In genomic region chr7:28575241-28575643, GRCh38 we compare ENCODE assay signal across 21 cellular contexts.
DNase-seq lines count a peak whose midpoint lies in the region; ATAC-seq, FAIRE-seq and TF ChIP-seq lines count a peak whose summit lies in the region.
"Had no signal": no experiment of that assay in that cellular context is flagged by ENCODE, and none has a peak within 500 bp of the region (broad histone marks: within the 10 kb centered on the region; RNA-seq: fewer than 3 reads in every experiment).

No MANE protein-coding gene starts in this region.

- POLR2A ChIA-PET in activated CD4-positive, alpha-beta T cell treated with anti-CD3 and anti-CD28 coated beads for 36 hours (lab: Charles Lee): no interaction called here

- peaks cover 15% of the 10 kb centered on the region for H3K27me3 Mint-ChIP-seq in activated CD4-positive, alpha-beta T cell treated with anti-CD3 and anti-CD28 coated beads for 36 hours

- H3K4me3 ChIP-seq in fibroblast of lung (replicated peaks in 1 of 4; ENCODE audit: control extremely low read depth in 1 of 4, insufficient read depth in 1 of 4, low read depth in 3 of 4, low read length in 4 of 4): no peak overlapping the region
- H3K4me3 ChIP-seq: dorsolateral prefrontal cortex, prostate gland, tibial nerve had no signal

- H3K27ac ChIP-seq in fibroblast of lung (ENCODE audit: insufficient read depth, low read length): no peak overlapping the region
- H3K27ac ChIP-seq: 22Rv1, dorsolateral prefrontal cortex, prostate gland, tibial nerve had no signal

- DNase-seq in NCI-H82 (lab: John Stamatoyannopoulos, UW) (peak; percentile 69), NCI-H82 treated with DMSO at 0.1 percent for 48 hours (lab: John Stamatoyannopoulos, UW; ENCODE audit: unreplicated experiment) (no peak), RCC 7860 (ENCODE audit: low spot score) (peak; percentile 97), fibroblast of lung (ENCODE audit: low read depth in 2 of 2) (peak; percentile 12 to 66)
- DNase-seq in activated CD4-positive, alpha-beta T cell treated with anti-CD3 and anti-CD28 coated beads for 1 hour: no peak
- no peak for DNase-seq in activated CD4-positive, alpha-beta T cell treated with anti-CD3 and anti-CD28 coated beads for 36 hours
- DNase-seq: activated CD4-positive, alpha-beta T cell treated with anti-CD3 and anti-CD28 coated beads, Interleukin-2, amount 50 U/mL, for 1 hour; activated naive CD4-positive, alpha-beta T cell treated with anti-CD3 and anti-CD28 coated beads for 36 hours; dorsolateral prefrontal cortex; islet precursor cell; NCI-H1105; NCI-H2171; NCI-H748 treated with DMSO at 0.1 percent for 48 hours had no signal

- no peak overlapping the region for H3K9ac ChIP-seq in fibroblast of lung (ENCODE audit: insufficient read depth, low read length)

- H4K20me1 ChIP-seq in fibroblast of lung (ENCODE audit: control insufficient read depth, extremely low read depth, insufficient read depth, low read length): no peaks in the 10 kb centered on the region

- intact Hi-C loops in activated CD4-positive, alpha-beta T cell treated with anti-CD3 and anti-CD28 coated beads for 36 hours (cut with DNase I, micrococcal nuclease): no loop called here

- H3K36me3 Mint-ChIP-seq in activated CD4-positive, alpha-beta T cell treated with anti-CD3 and anti-CD28 coated beads for 36 hours (ENCODE audit: low read depth): no peaks in the 10 kb centered on the region
- H3K36me3 Mint-ChIP-seq: IgD-negative memory B cell; stimulated activated memory B cell treated with anti-CD40 and anti-IgM and Interleukin-4, amounts not matched to agents 10 μg/mL and 1 μg/mL and 100 μg/mL, for 72 hours had no signal

- ATAC-seq in HG02885 (IDR thresholded peaks at IDR 0.05; ENCODE audit: poor library complexity, unreplicated experiment): no peak
- ATAC-seq in activated CD4-positive, alpha-beta T cell treated with anti-CD3 and anti-CD28 coated beads for 36 hours: no peak
- no peak for ATAC-seq in HG02973 (IDR thresholded peaks at IDR 0.05; ENCODE audit: unreplicated experiment)
- ATAC-seq: stimulated activated memory B cell treated with anti-CD40 and anti-IgM and Interleukin-4, amounts not matched to agents 10 μg/mL and 1 μg/mL and 100 μg/mL, for 72 hours had no signal

- no peaks in the 10 kb centered on the region for H3K9me3 Mint-ChIP-seq in activated CD4-positive, alpha-beta T cell treated with anti-CD3 and anti-CD28 coated beads for 36 hours (ENCODE audit: low read depth)
- H3K9me3 Mint-ChIP-seq: activated naive CD4-positive, alpha-beta T cell treated with anti-CD3 and anti-CD28 coated beads for 36 hours; IgD-negative memory B cell; neural crest cell; stimulated activated memory B cell treated with anti-CD40 and anti-IgM and Interleukin-4, amounts not matched to agents 10 μg/mL and 1 μg/mL and 100 μg/mL, for 72 hours had no signal

- no peak overlapping the region for H2AFZ ChIP-seq in fibroblast of lung (ENCODE audit: low read length)

- no peak overlapping the region for H3K4me3 Mint-ChIP-seq in activated CD4-positive, alpha-beta T cell treated with anti-CD3 and anti-CD28 coated beads for 36 hours
- H3K4me3 Mint-ChIP-seq: activated naive CD4-positive, alpha-beta T cell treated with anti-CD3 and anti-CD28 coated beads for 36 hours; IgD-negative memory B cell; neural crest cell; stimulated activated memory B cell treated with anti-CD40 and anti-IgM and Interleukin-4, amounts not matched to agents 10 μg/mL and 1 μg/mL and 100 μg/mL, for 72 hours had no signal

- no peak for TF ChIP-seq CTCF in fibroblast of lung (conservative IDR thresholded peaks at IDR 0.05 in 1 of 2, IDR thresholded peaks at IDR 0.05 in 1 of 2; ENCODE audit: low read depth in 1 of 2, low read length in 2 of 2)

- no peak overlapping the region for H3K27ac Mint-ChIP-seq in activated CD4-positive, alpha-beta T cell treated with anti-CD3 and anti-CD28 coated beads for 36 hours
- H3K27ac Mint-ChIP-seq: activated naive CD4-positive, alpha-beta T cell treated with anti-CD3 and anti-CD28 coated beads for 36 hours; IgD-negative memory B cell; stimulated activated memory B cell treated with anti-CD40 and anti-IgM and Interleukin-4, amounts not matched to agents 10 μg/mL and 1 μg/mL and 100 μg/mL, for 72 hours had no signal

- H3K9me3 ChIP-seq in fibroblast of lung (ENCODE audit: control insufficient read depth, insufficient read depth, low read depth, low read length): no peaks in the 10 kb centered on the region
- H3K9me3 ChIP-seq: prostate gland, tibial nerve had no signal

- no peaks in the 10 kb centered on the region for H3K79me2 ChIP-seq in fibroblast of lung (ENCODE audit: control insufficient read depth, insufficient read depth, low read length)

- H3K4me1 ChIP-seq in fibroblast of lung (ENCODE audit: control insufficient read depth, extremely low read depth, insufficient read depth, low read length): peaks cover 2% of the 10 kb centered on the region
- H3K4me1 ChIP-seq: prostate gland had no signal

- H3K4me1 Mint-ChIP-seq in activated CD4-positive, alpha-beta T cell treated with anti-CD3 and anti-CD28 coated beads for 36 hours: no peaks in the 10 kb centered on the region

- peak; percentile 84 for FAIRE-seq in RCC 7860 (lab: Jason Lieb, UNC)

- no peaks in the 10 kb centered on the region for H3K27me3 ChIP-seq in fibroblast of lung (ENCODE audit: control insufficient read depth, insufficient read depth, low read length)
- H3K27me3 ChIP-seq: tibial nerve had no signal

- no peak overlapping the region for H3K4me2 ChIP-seq in fibroblast of lung (ENCODE audit: extremely low read depth, insufficient read depth, low read length)

- CTCF ChIA-PET in activated CD4-positive, alpha-beta T cell treated with anti-CD3 and anti-CD28 coated beads for 36 hours (lab: Charles Lee): no interaction called here

- H3K36me3 ChIP-seq in fibroblast of lung (ENCODE audit: control insufficient read depth, insufficient read depth, low read length): no peaks in the 10 kb centered on the region
- H3K36me3 ChIP-seq: prostate gland, tibial nerve had no signal

Comparison
In these comparisons a context has a peak if more than half of its experiments do, and no peak if none do; other contexts are left out.
1. DNase-seq: peak in NCI-H82 (single experiment), RCC 7860 (single experiment) and fibroblast of lung (2 of 2); none in NCI-H82 treated with DMSO at 0.1 percent for 48 hours (single experiment), activated CD4-positive, alpha-beta T cell treated with anti-CD3 and anti-CD28 coated beads for 1 hour (single experiment) and activated CD4-positive, alpha-beta T cell treated with anti-CD3 and anti-CD28 coated beads for 36 hours (single experiment).